1 cellular context compared by ENCODE assay signal in the genomic region with DNA sequence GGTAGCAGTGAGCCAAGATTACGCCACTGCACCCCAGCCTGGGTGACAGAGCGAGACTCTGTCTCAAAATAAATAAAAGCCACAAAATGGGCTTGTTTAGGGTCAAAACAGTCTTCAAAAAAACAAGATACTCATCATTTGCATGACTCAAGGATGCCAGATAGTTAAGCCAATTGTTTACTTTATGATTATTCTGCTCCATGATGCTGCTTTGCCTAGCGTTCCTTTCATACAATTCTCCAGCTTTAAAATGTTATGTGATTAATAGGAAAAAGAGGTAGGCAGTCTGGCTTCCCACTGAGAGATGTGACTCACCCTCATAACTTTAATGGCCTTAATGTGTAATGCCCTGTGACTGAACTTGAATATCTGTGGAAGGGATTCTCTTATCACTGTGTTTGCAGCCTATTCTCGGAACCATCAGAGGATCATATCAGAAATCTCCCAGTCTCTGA.
A peak's percentile ranks its signal among the peaks of the same experiment; 100 is the strongest.
TF ChIP-seq lines count a peak whose summit lies in the region.

No MANE protein-coding gene starts in this region.

TF ChIP-seq in K562, 482 proteins besides CTCF, POLR2A, EP300 and RAD21 (continued from another document):
- TF ChIP-seq, protein P1, sequence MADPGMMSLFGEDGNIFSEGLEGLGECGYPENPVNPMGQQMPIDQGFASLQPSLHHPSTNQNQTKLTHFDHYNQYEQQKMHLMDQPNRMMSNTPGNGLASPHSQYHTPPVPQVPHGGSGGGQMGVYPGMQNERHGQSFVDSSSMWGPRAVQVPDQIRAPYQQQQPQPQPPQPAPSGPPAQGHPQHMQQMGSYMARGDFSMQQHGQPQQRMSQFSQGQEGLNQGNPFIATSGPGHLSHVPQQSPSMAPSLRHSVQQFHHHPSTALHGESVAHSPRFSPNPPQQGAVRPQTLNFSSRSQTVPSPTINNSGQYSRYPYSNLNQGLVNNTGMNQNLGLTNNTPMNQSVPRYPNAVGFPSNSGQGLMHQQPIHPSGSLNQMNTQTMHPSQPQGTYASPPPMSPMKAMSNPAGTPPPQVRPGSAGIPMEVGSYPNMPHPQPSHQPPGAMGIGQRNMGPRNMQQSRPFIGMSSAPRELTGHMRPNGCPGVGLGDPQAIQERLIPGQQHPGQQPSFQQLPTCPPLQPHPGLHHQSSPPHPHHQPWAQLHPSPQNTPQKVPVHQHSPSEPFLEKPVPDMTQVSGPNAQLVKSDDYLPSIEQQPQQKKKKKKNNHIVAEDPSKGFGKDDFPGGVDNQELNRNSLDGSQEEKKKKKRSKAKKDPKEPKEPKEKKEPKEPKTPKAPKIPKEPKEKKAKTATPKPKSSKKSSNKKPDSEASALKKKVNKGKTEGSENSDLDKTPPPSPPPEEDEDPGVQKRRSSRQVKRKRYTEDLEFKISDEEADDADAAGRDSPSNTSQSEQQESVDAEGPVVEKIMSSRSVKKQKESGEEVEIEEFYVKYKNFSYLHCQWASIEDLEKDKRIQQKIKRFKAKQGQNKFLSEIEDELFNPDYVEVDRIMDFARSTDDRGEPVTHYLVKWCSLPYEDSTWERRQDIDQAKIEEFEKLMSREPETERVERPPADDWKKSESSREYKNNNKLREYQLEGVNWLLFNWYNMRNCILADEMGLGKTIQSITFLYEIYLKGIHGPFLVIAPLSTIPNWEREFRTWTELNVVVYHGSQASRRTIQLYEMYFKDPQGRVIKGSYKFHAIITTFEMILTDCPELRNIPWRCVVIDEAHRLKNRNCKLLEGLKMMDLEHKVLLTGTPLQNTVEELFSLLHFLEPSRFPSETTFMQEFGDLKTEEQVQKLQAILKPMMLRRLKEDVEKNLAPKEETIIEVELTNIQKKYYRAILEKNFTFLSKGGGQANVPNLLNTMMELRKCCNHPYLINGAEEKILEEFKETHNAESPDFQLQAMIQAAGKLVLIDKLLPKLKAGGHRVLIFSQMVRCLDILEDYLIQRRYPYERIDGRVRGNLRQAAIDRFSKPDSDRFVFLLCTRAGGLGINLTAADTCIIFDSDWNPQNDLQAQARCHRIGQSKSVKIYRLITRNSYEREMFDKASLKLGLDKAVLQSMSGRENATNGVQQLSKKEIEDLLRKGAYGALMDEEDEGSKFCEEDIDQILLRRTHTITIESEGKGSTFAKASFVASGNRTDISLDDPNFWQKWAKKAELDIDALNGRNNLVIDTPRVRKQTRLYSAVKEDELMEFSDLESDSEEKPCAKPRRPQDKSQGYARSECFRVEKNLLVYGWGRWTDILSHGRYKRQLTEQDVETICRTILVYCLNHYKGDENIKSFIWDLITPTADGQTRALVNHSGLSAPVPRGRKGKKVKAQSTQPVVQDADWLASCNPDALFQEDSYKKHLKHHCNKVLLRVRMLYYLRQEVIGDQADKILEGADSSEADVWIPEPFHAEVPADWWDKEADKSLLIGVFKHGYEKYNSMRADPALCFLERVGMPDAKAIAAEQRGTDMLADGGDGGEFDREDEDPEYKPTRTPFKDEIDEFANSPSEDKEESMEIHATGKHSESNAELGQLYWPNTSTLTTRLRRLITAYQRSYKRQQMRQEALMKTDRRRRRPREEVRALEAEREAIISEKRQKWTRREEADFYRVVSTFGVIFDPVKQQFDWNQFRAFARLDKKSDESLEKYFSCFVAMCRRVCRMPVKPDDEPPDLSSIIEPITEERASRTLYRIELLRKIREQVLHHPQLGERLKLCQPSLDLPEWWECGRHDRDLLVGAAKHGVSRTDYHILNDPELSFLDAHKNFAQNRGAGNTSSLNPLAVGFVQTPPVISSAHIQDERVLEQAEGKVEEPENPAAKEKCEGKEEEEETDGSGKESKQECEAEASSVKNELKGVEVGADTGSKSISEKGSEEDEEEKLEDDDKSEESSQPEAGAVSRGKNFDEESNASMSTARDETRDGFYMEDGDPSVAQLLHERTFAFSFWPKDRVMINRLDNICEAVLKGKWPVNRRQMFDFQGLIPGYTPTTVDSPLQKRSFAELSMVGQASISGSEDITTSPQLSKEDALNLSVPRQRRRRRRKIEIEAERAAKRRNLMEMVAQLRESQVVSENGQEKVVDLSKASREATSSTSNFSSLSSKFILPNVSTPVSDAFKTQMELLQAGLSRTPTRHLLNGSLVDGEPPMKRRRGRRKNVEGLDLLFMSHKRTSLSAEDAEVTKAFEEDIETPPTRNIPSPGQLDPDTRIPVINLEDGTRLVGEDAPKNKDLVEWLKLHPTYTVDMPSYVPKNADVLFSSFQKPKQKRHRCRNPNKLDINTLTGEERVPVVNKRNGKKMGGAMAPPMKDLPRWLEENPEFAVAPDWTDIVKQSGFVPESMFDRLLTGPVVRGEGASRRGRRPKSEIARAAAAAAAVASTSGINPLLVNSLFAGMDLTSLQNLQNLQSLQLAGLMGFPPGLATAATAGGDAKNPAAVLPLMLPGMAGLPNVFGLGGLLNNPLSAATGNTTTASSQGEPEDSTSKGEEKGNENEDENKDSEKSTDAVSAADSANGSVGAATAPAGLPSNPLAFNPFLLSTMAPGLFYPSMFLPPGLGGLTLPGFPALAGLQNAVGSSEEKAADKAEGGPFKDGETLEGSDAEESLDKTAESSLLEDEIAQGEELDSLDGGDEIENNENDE (IDR thresholded peaks at IDR 0.05; ENCODE audit: low read depth, low read length): no peak
- TF ChIP-seq ARID1B (IDR thresholded peaks at IDR 0.05) (peak; percentile 78), KDM1A (IDR thresholded peaks at IDR 0.05) (0 out of 4 replicates have a peak, but pooled peaks of 1 of the 2 experiments have one; percentile 9), CEBPG (CRISPR knock-in tag; IDR thresholded peaks at IDR 0.05) (no peak), CEBPG (tag; conservative IDR thresholded peaks at IDR 0.05 in 1 of 2, IDR thresholded peaks at IDR 0.05 in 1 of 2) (0 out of 4 replicates have a peak, but pooled peaks of 1 of the 2 experiments have one; percentile 32), TBL1XR1 (IDR thresholded peaks at IDR 0.05; ENCODE audit: low read length in 2 of 2) (0 out of 4 replicates have a peak, but pooled peaks of 1 of the 2 experiments have one; percentile 33), ZFP30 (CRISPR knock-in tag; IDR thresholded peaks at IDR 0.05; ENCODE audit: borderline replicate concordance) (no peak), KAT2B (IDR thresholded peaks at IDR 0.05; ENCODE audit: low read depth, low read length) (no peak), FOSL1 (tag; conservative IDR thresholded peaks at IDR 0.05) (peak; percentile 73)
- TF ChIP-seq, protein P2, sequence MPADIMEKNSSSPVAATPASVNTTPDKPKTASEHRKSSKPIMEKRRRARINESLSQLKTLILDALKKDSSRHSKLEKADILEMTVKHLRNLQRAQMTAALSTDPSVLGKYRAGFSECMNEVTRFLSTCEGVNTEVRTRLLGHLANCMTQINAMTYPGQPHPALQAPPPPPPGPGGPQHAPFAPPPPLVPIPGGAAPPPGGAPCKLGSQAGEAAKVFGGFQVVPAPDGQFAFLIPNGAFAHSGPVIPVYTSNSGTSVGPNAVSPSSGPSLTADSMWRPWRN (IDR thresholded peaks at IDR 0.05; ENCODE audit: low read depth): 0 out of 2 replicates have a peak, but pooled peaks have one; percentile 14
- TF ChIP-seq, protein P3, sequence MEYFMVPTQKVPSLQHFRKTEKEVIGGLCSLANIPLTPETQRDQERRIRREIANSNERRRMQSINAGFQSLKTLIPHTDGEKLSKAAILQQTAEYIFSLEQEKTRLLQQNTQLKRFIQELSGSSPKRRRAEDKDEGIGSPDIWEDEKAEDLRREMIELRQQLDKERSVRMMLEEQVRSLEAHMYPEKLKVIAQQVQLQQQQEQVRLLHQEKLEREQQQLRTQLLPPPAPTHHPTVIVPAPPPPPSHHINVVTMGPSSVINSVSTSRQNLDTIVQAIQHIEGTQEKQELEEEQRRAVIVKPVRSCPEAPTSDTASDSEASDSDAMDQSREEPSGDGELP (CRISPR knock-in tag; IDR thresholded peaks at IDR 0.05; ENCODE audit: borderline replicate concordance): no peak
- TF ChIP-seq, protein P4, sequence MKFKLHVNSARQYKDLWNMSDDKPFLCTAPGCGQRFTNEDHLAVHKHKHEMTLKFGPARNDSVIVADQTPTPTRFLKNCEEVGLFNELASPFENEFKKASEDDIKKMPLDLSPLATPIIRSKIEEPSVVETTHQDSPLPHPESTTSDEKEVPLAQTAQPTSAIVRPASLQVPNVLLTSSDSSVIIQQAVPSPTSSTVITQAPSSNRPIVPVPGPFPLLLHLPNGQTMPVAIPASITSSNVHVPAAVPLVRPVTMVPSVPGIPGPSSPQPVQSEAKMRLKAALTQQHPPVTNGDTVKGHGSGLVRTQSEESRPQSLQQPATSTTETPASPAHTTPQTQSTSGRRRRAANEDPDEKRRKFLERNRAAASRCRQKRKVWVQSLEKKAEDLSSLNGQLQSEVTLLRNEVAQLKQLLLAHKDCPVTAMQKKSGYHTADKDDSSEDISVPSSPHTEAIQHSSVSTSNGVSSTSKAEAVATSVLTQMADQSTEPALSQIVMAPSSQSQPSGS (CRISPR knock-in tag; IDR thresholded peaks at IDR 0.05): no peak
- TF ChIP-seq, protein P5, sequence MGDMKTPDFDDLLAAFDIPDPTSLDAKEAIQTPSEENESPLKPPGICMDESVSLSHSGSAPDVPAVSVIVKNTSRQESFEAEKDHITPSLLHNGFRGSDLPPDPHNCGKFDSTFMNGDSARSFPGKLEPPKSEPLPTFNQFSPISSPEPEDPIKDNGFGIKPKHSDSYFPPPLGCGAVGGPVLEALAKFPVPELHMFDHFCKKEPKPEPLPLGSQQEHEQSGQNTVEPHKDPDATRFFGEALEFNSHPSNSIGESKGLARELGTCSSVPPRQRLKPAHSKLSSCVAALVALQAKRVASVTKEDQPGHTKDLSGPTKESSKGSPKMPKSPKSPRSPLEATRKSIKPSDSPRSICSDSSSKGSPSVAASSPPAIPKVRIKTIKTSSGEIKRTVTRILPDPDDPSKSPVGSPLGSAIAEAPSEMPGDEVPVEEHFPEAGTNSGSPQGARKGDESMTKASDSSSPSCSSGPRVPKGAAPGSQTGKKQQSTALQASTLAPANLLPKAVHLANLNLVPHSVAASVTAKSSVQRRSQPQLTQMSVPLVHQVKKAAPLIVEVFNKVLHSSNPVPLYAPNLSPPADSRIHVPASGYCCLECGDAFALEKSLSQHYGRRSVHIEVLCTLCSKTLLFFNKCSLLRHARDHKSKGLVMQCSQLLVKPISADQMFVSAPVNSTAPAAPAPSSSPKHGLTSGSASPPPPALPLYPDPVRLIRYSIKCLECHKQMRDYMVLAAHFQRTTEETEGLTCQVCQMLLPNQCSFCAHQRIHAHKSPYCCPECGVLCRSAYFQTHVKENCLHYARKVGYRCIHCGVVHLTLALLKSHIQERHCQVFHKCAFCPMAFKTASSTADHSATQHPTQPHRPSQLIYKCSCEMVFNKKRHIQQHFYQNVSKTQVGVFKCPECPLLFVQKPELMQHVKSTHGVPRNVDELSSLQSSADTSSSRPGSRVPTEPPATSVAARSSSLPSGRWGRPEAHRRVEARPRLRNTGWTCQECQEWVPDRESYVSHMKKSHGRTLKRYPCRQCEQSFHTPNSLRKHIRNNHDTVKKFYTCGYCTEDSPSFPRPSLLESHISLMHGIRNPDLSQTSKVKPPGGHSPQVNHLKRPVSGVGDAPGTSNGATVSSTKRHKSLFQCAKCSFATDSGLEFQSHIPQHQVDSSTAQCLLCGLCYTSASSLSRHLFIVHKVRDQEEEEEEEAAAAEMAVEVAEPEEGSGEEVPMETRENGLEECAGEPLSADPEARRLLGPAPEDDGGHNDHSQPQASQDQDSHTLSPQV (IDR thresholded peaks at IDR 0.05): no peak
